ENCODE assay signal across 8 cellular contexts in the genomic region with DNA sequence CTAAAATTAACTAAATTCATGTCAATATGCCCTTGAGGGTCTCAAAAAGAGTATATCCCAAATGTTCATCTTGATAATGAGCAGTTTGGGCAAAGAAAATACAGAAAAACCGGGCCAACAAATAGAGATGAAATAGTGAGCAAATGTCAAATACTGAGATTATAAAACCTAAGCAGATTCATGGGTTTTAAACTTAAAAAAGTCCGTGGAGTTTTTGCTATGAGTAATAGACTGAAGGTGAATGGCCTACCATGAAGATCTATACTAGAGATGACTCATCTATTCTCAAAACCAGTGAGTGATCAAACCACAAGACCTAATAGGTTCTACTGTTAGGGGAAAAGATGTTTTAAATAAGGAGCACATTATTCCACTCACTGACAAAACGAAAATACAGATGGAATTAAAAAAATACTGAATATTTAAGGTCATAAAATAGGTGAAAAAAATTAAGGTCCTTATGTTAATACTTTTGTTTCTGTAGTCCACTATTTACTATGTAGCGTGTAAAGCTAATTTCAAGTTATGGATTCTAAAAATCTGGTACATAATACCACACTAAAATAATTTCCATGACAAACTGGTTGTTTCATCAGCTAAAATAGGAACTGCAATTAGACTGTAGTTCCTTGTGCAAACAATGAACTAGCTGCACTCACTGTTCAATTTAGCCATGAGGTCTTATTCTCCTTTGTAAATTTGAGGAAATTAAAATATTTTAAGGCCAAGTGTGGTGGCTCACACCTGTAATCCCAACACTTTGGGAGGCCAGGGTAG. TPM values are rescaled to one million over a fixed set of nuclear protein-coding genes. Genes with fewer than 3 reads are reported as not detected.
DNase-seq lines count a peak whose midpoint lies in the region; ATAC-seq and TF ChIP-seq lines count a peak whose summit lies in the region.

No MANE protein-coding gene starts in this region.

- no peak overlapping the region for H3K9ac ChIP-seq in NT2/D1 (ENCODE audit: insufficient read length, low read depth)

- H3K4me1 ChIP-seq in NT2/D1 (ENCODE audit: insufficient read depth, insufficient read length) (no peaks in the 10 kb centered on the region), osteoblast (ENCODE audit: insufficient read depth, low read length) (peaks cover 59% of the 10 kb centered on the region)

- ATAC-seq in HG02610 (IDR thresholded peaks at IDR 0.05; ENCODE audit: unreplicated experiment), result peak; percentile 81

- peak overlapping the region; percentile 93 for H3K4me2 ChIP-seq in osteoblast (ENCODE audit: insufficient read depth, low read length)

- peaks cover 93% of the 10 kb centered on the region for H4K20me1 ChIP-seq in osteoblast (ENCODE audit: insufficient read depth, low read length)

- H2AFZ ChIP-seq in osteoblast (ENCODE audit: low read length), result no peak overlapping the region

- H3K79me2 ChIP-seq in osteoblast (ENCODE audit: insufficient read depth, low read length), result peaks cover 94% of the 10 kb centered on the region

- TF ChIP-seq CTCF in osteoblast (IDR thresholded peaks at IDR 0.05; ENCODE audit: extremely low read depth, low read depth, low read length), result no peak

- H3K36me3 ChIP-seq in NT2/D1 (ENCODE audit: insufficient read depth, insufficient read length, low read length) (peaks cover 88% of the 10 kb centered on the region), osteoblast (ENCODE audit: insufficient read depth, low read length) (peaks cover 78% of the 10 kb centered on the region)

- H3K9me3 ChIP-seq in NT2/D1 (ENCODE audit: insufficient read depth, low read length), result no peaks in the 10 kb centered on the region
- no peaks in the 10 kb centered on the region for H3K9me3 ChIP-seq in osteoblast (ENCODE audit: low read depth, low read length)

- peak; percentile 2 to 68 for DNase-seq in NOMO-1 (lab: John Stamatoyannopoulos, UW; ENCODE audit: unreplicated experiment in 2 of 2)
- DNase-seq in NOMO-1 treated with dmso at 0.1 percent for 144 hours (lab: John Stamatoyannopoulos, UW; ENCODE audit: unreplicated experiment), result no peak
- no peak for DNase-seq in NT2/D1 (ENCODE audit: low read depth, low spot score)
- peak; percentile 59 for DNase-seq in dermis blood vessel endothelial cell
- peak; percentile 62 for DNase-seq in osteoblast (ENCODE audit: insufficient read length, low spot score, missing footprints)
- no peak for DNase-seq in NCI-H1436 (lab: John Stamatoyannopoulos, UW)
- no peak for DNase-seq in T-helper 9 cell

- peak overlapping the region; percentile 16 for H3K4me3 ChIP-seq in NT2/D1 (ENCODE audit: insufficient read length, low read depth)
- peak overlapping the region; percentile 36 for H3K4me3 ChIP-seq in osteoblast (ENCODE audit: insufficient read depth, low read length)

- H3K27ac ChIP-seq in osteoblast (ENCODE audit: low read depth, low read length), result peak overlapping the region; percentile 53

- H3K27me3 ChIP-seq in NT2/D1 (ENCODE audit: insufficient read depth, insufficient read length), result no peaks in the 10 kb centered on the region
- no peaks in the 10 kb centered on the region for H3K27me3 ChIP-seq in osteoblast (ENCODE audit: insufficient read depth, low read length)

RNA-seq across cellular contexts. Expression of gene HNRNPC, which starts 5.0 kb away (rescaled TPM):
- total RNA-seq in dermis blood vessel endothelial cell (601 and 625 TPM in 2 replicates), osteoblast (402 and 446 TPM in 2 replicates)

RNA-seq across cellular contexts. Expression of gene RPGRIP1, which starts 15.7 kb away (rescaled TPM):
- total RNA-seq in dermis blood vessel endothelial cell, result 0.33 TPM in 1 of 2 replicates, not detected in the other
- total RNA-seq in osteoblast, result under 0.01 TPM in 1 of 2 replicates, not detected in the other

Comparison
In these comparisons a context has a peak if more than half of its experiments do, and no peak if none do; other contexts are left out.
1. DNase-seq: peak in NOMO-1 (2 of 2), dermis blood vessel endothelial cell (single experiment) and osteoblast (single experiment); none in NOMO-1 treated with dmso at 0.1 percent for 144 hours (single experiment), NT2/D1 (single experiment), NCI-H1436 (single experiment) and T-helper 9 cell (single experiment).